ENCODE assay signal across 8 cellular contexts in the genomic region with DNA sequence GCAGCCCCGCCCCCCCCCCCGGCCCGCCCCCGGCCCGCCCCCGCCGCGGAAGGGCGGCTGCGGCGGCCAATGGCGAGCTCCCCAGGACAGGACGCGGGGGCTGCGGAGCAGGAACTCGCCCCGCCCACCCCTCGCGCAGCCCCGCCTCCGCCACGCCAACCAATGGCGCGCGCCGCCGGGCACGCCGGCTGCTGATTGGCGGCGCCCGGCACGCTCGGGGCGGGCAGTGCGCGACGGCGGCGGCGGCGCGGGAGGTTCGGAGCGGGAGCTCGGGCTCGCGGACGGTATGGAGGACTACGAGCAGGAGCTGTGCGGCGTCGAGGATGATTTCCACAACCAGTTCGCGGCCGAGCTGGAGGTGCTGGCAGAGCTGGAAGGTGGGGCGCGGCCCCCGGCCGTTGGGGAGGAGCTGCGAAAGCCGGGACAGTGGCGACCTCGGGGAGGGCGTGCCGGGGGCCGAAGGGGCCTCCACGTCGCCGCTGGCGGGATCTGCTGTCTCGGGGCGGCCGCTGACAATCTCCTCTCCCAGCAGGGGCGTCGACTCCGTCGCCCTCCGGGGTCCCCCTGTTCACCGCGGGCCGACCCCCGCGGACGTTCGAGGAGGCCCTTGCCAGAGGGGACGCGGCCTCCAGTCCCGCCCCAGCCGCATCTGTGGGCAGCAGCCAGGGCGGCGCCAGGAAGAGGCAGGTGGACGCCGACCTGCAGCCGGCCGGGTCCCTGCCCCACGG. TPM values are rescaled to one million over a fixed set of nuclear protein-coding genes. Genes with fewer than 3 reads are reported as not detected.
A peak's percentile ranks its signal among the peaks of the same experiment; 100 is the strongest.
DNase-seq lines count a peak whose midpoint lies in the region; ATAC-seq, FAIRE-seq and TF ChIP-seq lines count a peak whose summit lies in the region.

TSS of gene CHTF18 (plus strand) at position 222 of the 728 bp plus-strand sequence. CDS start at position 287, 65 bp downstream.

- peak within 1 kb of the TSS; percentile 70 for H2AFZ ChIP-seq in astrocyte (ENCODE audit: low read depth, low read length)

- peaks cover 18% of the 10 kb centered on the region for H3K4me1 ChIP-seq in astrocyte (ENCODE audit: insufficient read depth, low read length)
- peaks cover 4% of the 10 kb centered on the region for H3K4me1 ChIP-seq in right cardiac atrium (ENCODE audit: control insufficient read depth, insufficient read depth, low read length)
- peaks cover 0 to 14% of the 10 kb centered on the region in 2 donors for H3K4me1 ChIP-seq in uterus

- no peaks in the 10 kb centered on the region for H3K27me3 Mint-ChIP-seq in astrocyte (ENCODE audit: low read depth, unreplicated experiment)

- H3K27me3 ChIP-seq in astrocyte (ENCODE audit: insufficient read depth, low read length) (no peaks in the 10 kb centered on the region), right cardiac atrium (ENCODE audit: control insufficient read depth, insufficient read depth) (no peaks in the 10 kb centered on the region), uterus (no peaks in the 10 kb centered on the region)

- H3K4me3 ChIP-seq in astrocyte (ENCODE audit: insufficient read depth, low read depth, low read length) (peak within 1 kb of the TSS; percentile 92), right cardiac atrium (ENCODE audit: low read length) (peak within 1 kb of the TSS; percentile 89), uterus (peak within 1 kb of the TSS; percentile 69 to 70)

- peaks cover 36% of the 10 kb centered on the region for H4K20me1 ChIP-seq in astrocyte (ENCODE audit: insufficient read depth, low read length)

- H3K27ac ChIP-seq in astrocyte (ENCODE audit: low read depth, low read length): peak within 1 kb of the TSS; percentile 38
- peak within 1 kb of the TSS; percentile 4 for H3K27ac ChIP-seq in right cardiac atrium (ENCODE audit: low read length)
- H3K27ac ChIP-seq in uterus: peak within 1 kb of the TSS; percentile 56 to 74

- peak within 1 kb of the TSS; percentile 88 for H3K4me3 Mint-ChIP-seq in astrocyte (ENCODE audit: unreplicated experiment)

- peaks cover 42% of the 10 kb centered on the region for H3K79me2 ChIP-seq in astrocyte (ENCODE audit: insufficient read depth, low read length)

- peak within 1 kb of the TSS; percentile 88 for H3K9ac ChIP-seq in astrocyte (ENCODE audit: low read length)

- intact Hi-C loops in right cardiac atrium (cut with DNase I): loop anchor here in 3 of 4 donors (5.0 to 10.0 kb wide), 2 partner anchors 74 to 76 kb away; partner anchors contain the start of gene METRN (in 1 of the 3)
- intact Hi-C loops in uterus (cut with DNase I; ENCODE audit: low total_unique reads): no loop called here

- TF ChIP-seq POLR2A in uterus (IDR thresholded peaks at IDR 0.05): peak in 1 of 2 donors; percentile 22

- FAIRE-seq in astrocyte (lab: Jason Lieb, UNC): no peak

- DNase-seq in NCI-H187 treated with DMSO at 0.1 percent for 48 hours (lab: John Stamatoyannopoulos, UW) (peak; percentile 38), T-helper 22 cell (ENCODE audit: low read depth) (peak; percentile 88), astrocyte (ENCODE audit: low read depth) (peak; percentile 65), right cardiac atrium (peak; percentile 89 to 98 (median 96)), pulmonary artery endothelial cell (ENCODE audit: low read depth, low spot score) (peak; percentile 64), uterus (peak; percentile 91 to 94)

- peaks cover 7% of the 10 kb centered on the region for H3K36me3 Mint-ChIP-seq in astrocyte (ENCODE audit: low read depth, unreplicated experiment)

- H3K27ac Mint-ChIP-seq in astrocyte (ENCODE audit: unreplicated experiment): peak within 1 kb of the TSS; percentile 85

- H3K9me3 ChIP-seq in astrocyte (ENCODE audit: insufficient read depth, low read depth, low read length) (no peaks in the 10 kb centered on the region), right cardiac atrium (ENCODE audit: control insufficient read depth, low read length) (no peaks in the 10 kb centered on the region), uterus (no peaks in the 10 kb centered on the region)

- no peaks in the 10 kb centered on the region for H3K9me3 Mint-ChIP-seq in astrocyte (ENCODE audit: unreplicated experiment)

- ATAC-seq in GM18502 (IDR thresholded peaks at IDR 0.05; ENCODE audit: poor library complexity, unreplicated experiment): peak; percentile 78
- ATAC-seq in HG02943 (IDR thresholded peaks at IDR 0.05; ENCODE audit: low read depth, unreplicated experiment): peak; percentile 65
- peak; percentile 90 to 91 for ATAC-seq in right cardiac atrium

- H3K4me1 Mint-ChIP-seq in astrocyte (ENCODE audit: low read depth, unreplicated experiment): no peaks in the 10 kb centered on the region

- TF ChIP-seq CTCF in astrocyte (IDR thresholded peaks at IDR 0.05; ENCODE audit: insufficient read depth, low read depth, low read length): no peak
- no peak for TF ChIP-seq CTCF in uterus (IDR thresholded peaks at IDR 0.05)

- H3K4me2 ChIP-seq in astrocyte (ENCODE audit: low read length): peak within 1 kb of the TSS; percentile 97

- under 1% methylated on average over 95 of the region's 97 CpGs for WGBS in right cardiac atrium

- no peaks in the 10 kb centered on the region for H3K36me3 ChIP-seq in astrocyte (ENCODE audit: insufficient read depth, low read length)
- H3K36me3 ChIP-seq in uterus: no peaks in the 10 kb centered on the region

RNA-seq across cellular contexts. Expression of gene CHTF18, which starts in this region (rescaled TPM):
- 9.8 and 14.8 TPM in 2 replicates for total RNA-seq in astrocyte
- 1 to 10 TPM; 4.0 to 6.9 (median 4.9) TPM for total RNA-seq in right cardiac atrium
- polyA plus RNA-seq in right cardiac atrium: 3.4 TPM
- 14.2 and 21.4 TPM in 2 replicates for total RNA-seq in pulmonary artery endothelial cell
- 100 to 1,000 TPM in 1 of 4 donors, 10 to 100 TPM in 2, under 1 TPM in 1; under 0.01 to 895 (median 31.1) TPM for total RNA-seq in uterus

Comparison
In these comparisons a context has a peak if more than half of its experiments do, and no peak if none do; other contexts are left out.
1. Peak in every context shown above with its lines: DNase-seq, ATAC-seq, H3K4me3 ChIP-seq and H3K27ac ChIP-seq.
2. DNase-seq: peak in every context shown above with its lines; median percentile 96 in right cardiac atrium; 92 in uterus; 88 in T-helper 22 cell; 65 in astrocyte; 64 in pulmonary artery endothelial cell; 38 in NCI-H187 treated with DMSO at 0.1 percent for 48 hours.
3. H3K27ac ChIP-seq: peak in every context shown above with its lines; median percentile 65 in uterus; 38 in astrocyte; 4 in right cardiac atrium.